27 cellular contexts compared by ENCODE assay signal in genomic region chr4:119310826-119311225, GRCh38. TPM values are rescaled to one million over a fixed set of nuclear protein-coding genes. Genes with fewer than 3 reads are reported as not detected.
A peak's percentile ranks its signal among the peaks of the same experiment; 100 is the strongest.
DNase-seq lines count a peak whose midpoint lies in the region; ATAC-seq and TF ChIP-seq lines count a peak whose summit lies in the region.
"Had no signal": no experiment of that assay in that cellular context is flagged by ENCODE, and none has a peak within 500 bp of the region (broad histone marks: within the 10 kb centered on the region; RNA-seq: fewer than 3 reads in every experiment).

No MANE protein-coding gene starts in this region.

- H3K4me1 ChIP-seq in osteoblast (ENCODE audit: insufficient read depth, low read length): peaks cover 27% of the 10 kb centered on the region
- H3K4me1 ChIP-seq: Caco-2 had no signal

- POLR2A ChIA-PET in MCF 10A (lab: Yijun Ruan, JAX): interaction anchor here (1.0 to 1.1 kb wide), 2 partner anchors 10 to 12 kb away, joined by 3 read pairs; a partner anchor contains a TSS

- no peaks in the 10 kb centered on the region for H3K36me3 ChIP-seq in osteoblast (ENCODE audit: insufficient read depth, low read length)

- H3K27me3 ChIP-seq in osteoblast (ENCODE audit: insufficient read depth, low read length): no peaks in the 10 kb centered on the region

- H3K4me2 ChIP-seq in osteoblast (ENCODE audit: insufficient read depth, low read length): no peak overlapping the region

- no peaks in the 10 kb centered on the region for H3K79me2 ChIP-seq in osteoblast (ENCODE audit: insufficient read depth, low read length)

- H3K27ac ChIP-seq in osteoblast (ENCODE audit: low read depth, low read length): no peak overlapping the region
- H3K27ac ChIP-seq: 22Rv1, C4-2B, GM23248, HL-60 had no signal

- CTCF ChIA-PET in MCF 10A (lab: Yijun Ruan, JAX): interaction anchor here (0.8 to 4.0 kb wide), 3 partner anchors 143 to 746 kb away, joined by 3 to 27 read pairs (median 4); partner anchors contain the start of gene PDE5A

- H3K4me3 ChIP-seq in fibroblast of mammary gland (ENCODE audit: control insufficient read depth, low read depth, low read length) (no peak overlapping the region), osteoblast (ENCODE audit: insufficient read depth, low read length) (no peak overlapping the region)
- H3K4me3 ChIP-seq: GM12878, GM23248 had no signal

- no peaks in the 10 kb centered on the region for H3K9me3 Mint-ChIP-seq in stimulated activated naive B cell treated with anti-CD40 and anti-IgM and Interleukin-4, amounts not matched to agents 10 μg/mL and 1 μg/mL and 100 μg/mL, for 72 hours
- no peaks in the 10 kb centered on the region for H3K9me3 Mint-ChIP-seq in MCF 10A (ENCODE audit: unreplicated experiment)
- H3K9me3 Mint-ChIP-seq: CD8-positive, alpha-beta T cell; H9 had no signal

- TF ChIP-seq CTCF in fibroblast of mammary gland (conservative IDR thresholded peaks at IDR 0.05; ENCODE audit: control insufficient read depth, insufficient read depth, low read depth, low read length) (no peak), osteoblast (IDR thresholded peaks at IDR 0.05; ENCODE audit: extremely low read depth, low read depth, low read length) (no peak), MCF 10A (IDR thresholded peaks at IDR 0.05; ENCODE audit: unreplicated experiment) (no peak)

- no peak overlapping the region for H2AFZ ChIP-seq in osteoblast (ENCODE audit: low read length)
- H2AFZ ChIP-seq: GM23248 had no signal

- ATAC-seq in stimulated activated naive B cell treated with anti-CD40 and anti-IgM and Interleukin-4, amounts not matched to agents 10 μg/mL and 1 μg/mL and 100 μg/mL, for 72 hours (replicated peaks): no peak
- no peak for ATAC-seq in T-helper 17 cell
- ATAC-seq: CD8-positive, alpha-beta T cell; GM12878 had no signal

- no peaks in the 10 kb centered on the region for H4K20me1 ChIP-seq in osteoblast (ENCODE audit: insufficient read depth, low read length)

- peak; percentile 63 for DNase-seq in HCEC 1CT
- DNase-seq in amniotic epithelial cell (ENCODE audit: low read depth): peak; percentile 43
- peak; percentile 48 for DNase-seq in fibroblast of mammary gland (ENCODE audit: low read depth)
- peak; percentile 32 for DNase-seq in osteoblast (ENCODE audit: insufficient read length, low spot score, missing footprints)
- no peak for DNase-seq in superior temporal gyrus (ENCODE audit: extremely low spot score)
- no peak for DNase-seq in stimulated activated naive B cell treated with anti-CD40 and anti-IgM and Interleukin-4, amounts not matched to agents 10 μg/mL and 1 μg/mL and 100 μg/mL, for 72 hours
- DNase-seq in MCF 10A (ENCODE audit: unreplicated experiment): no peak
- no peak for DNase-seq in T-helper 17 cell
- DNase-seq: Caco-2; CD8-positive, alpha-beta T cell; DMS79; EL; GDM1; GM23248; H9; NCI-H1092 treated with DMSO at 0.1 percent for 48 hours; NCI-H1436 treated with DMSO at 0.1 percent for 48 hours; NCI-H1930; NCI-H446; NCI-H524 treated with DMSO at 0.1 percent for 48 hours; NCI-H774; SIG-M5 had no signal

- no peaks in the 10 kb centered on the region for H3K36me3 Mint-ChIP-seq in stimulated activated naive B cell treated with anti-CD40 and anti-IgM and Interleukin-4, amounts not matched to agents 10 μg/mL and 1 μg/mL and 100 μg/mL, for 72 hours
- no peaks in the 10 kb centered on the region for H3K36me3 Mint-ChIP-seq in MCF 10A (ENCODE audit: insufficient read depth, unreplicated experiment)
- H3K36me3 Mint-ChIP-seq in T-helper 17 cell (ENCODE audit: low read depth): peaks cover 2% of the 10 kb centered on the region
- H3K36me3 Mint-ChIP-seq: CD8-positive, alpha-beta T cell had no signal

- H3K9me3 ChIP-seq in osteoblast (ENCODE audit: low read depth, low read length) (no peaks in the 10 kb centered on the region), T-helper 17 cell (ENCODE audit: control insufficient read depth, low read length, poor library complexity, severe bottlenecking) (no peaks in the 10 kb centered on the region)
- H3K9me3 ChIP-seq: Caco-2 had no signal

- peaks cover 0 to 10% of the 10 kb centered on the region in 2 donors for H3K27me3 Mint-ChIP-seq in stimulated activated naive B cell treated with anti-CD40 and anti-IgM and Interleukin-4, amounts not matched to agents 10 μg/mL and 1 μg/mL and 100 μg/mL, for 72 hours
- H3K27me3 Mint-ChIP-seq in MCF 10A (ENCODE audit: insufficient read depth, unreplicated experiment) (peaks cover 2% of the 10 kb centered on the region), T-helper 17 cell (peaks cover 40% of the 10 kb centered on the region)

- intact Hi-C loops in MCF 10A (cut with micrococcal nuclease): loop anchor here (5.0 kb wide), 1 partner anchor 329 kb away; no protein-coding TSS in a partner anchor

- H3K4me3 Mint-ChIP-seq in stimulated activated naive B cell treated with anti-CD40 and anti-IgM and Interleukin-4, amounts not matched to agents 10 μg/mL and 1 μg/mL and 100 μg/mL, for 72 hours: no peak overlapping the region
- H3K4me3 Mint-ChIP-seq in MCF 10A (ENCODE audit: unreplicated experiment): no peak overlapping the region
- H3K4me3 Mint-ChIP-seq in T-helper 17 cell: no peak overlapping the region
- H3K4me3 Mint-ChIP-seq: B cell; CD8-positive, alpha-beta T cell; H9 had no signal

- BruUV-seq in MCF 10A (replicated peaks; lab: Mats Ljungman, UMichigan): no TSS peak

- H3K4me1 Mint-ChIP-seq in stimulated activated naive B cell treated with anti-CD40 and anti-IgM and Interleukin-4, amounts not matched to agents 10 μg/mL and 1 μg/mL and 100 μg/mL, for 72 hours: no peaks in the 10 kb centered on the region
- no peaks in the 10 kb centered on the region for H3K4me1 Mint-ChIP-seq in MCF 10A (ENCODE audit: insufficient read depth, unreplicated experiment)
- peaks cover 11% of the 10 kb centered on the region for H3K4me1 Mint-ChIP-seq in T-helper 17 cell
- H3K4me1 Mint-ChIP-seq: B cell had no signal

- no peak overlapping the region for H3K27ac Mint-ChIP-seq in stimulated activated naive B cell treated with anti-CD40 and anti-IgM and Interleukin-4, amounts not matched to agents 10 μg/mL and 1 μg/mL and 100 μg/mL, for 72 hours
- H3K27ac Mint-ChIP-seq in MCF 10A (ENCODE audit: low read depth, unreplicated experiment) (no peak overlapping the region), T-helper 17 cell (no peak overlapping the region)
- H3K27ac Mint-ChIP-seq: B cell; CD8-positive, alpha-beta T cell; H9 had no signal

RNA-seq across cellular contexts. Expression of gene FABP2, which starts 11.1 kb away (rescaled TPM):
- total RNA-seq in osteoblast (not detected in 2 replicates), MCF 10A (2022) (not detected in 2 replicates), T-helper 17 cell (not detected)
- total RNA-seq: B cell; Caco-2; CD8-positive, alpha-beta T cell; GM12878; GM23248; H9 had no signal

Comparison
In these comparisons a context has a peak if more than half of its experiments do, and no peak if none do; other contexts are left out.
1. DNase-seq: peak in HCEC 1CT (single experiment), amniotic epithelial cell (single experiment), fibroblast of mammary gland (single experiment) and osteoblast (single experiment); none in superior temporal gyrus (single experiment), stimulated activated naive B cell treated with anti-CD40 and anti-IgM and Interleukin-4, amounts not matched to agents 10 μg/mL and 1 μg/mL and 100 μg/mL, for 72 hours (single experiment), MCF 10A (single experiment) and T-helper 17 cell (0 of 3).